ENCODE assay signal across 24 cellular contexts in the genomic region with DNA sequence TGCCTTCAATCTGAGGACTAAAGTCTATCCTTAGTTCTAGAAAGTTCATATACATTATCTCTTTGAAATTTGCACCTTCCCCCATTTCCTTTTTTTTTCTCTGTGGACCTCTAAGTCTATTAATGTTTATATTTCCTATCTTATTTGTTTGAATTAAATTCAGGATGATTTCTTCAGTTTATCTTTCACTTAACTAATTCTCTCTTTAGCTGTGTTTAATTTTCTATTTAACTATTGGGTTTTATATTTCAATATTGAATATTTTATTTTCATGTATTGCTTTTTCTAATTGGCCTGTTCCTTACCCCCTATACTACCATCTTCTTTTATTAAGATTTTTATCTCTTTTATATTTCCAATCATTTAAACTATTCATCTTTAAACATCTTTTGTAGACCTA. TPM values are rescaled to one million over a fixed set of nuclear protein-coding genes. Genes with fewer than 3 reads are reported as not detected.
DNase-seq lines count a peak whose midpoint lies in the region; ATAC-seq and TF ChIP-seq lines count a peak whose summit lies in the region.
"Had no signal": no experiment of that assay in that cellular context is flagged by ENCODE, and none has a peak within 500 bp of the region (broad histone marks: within the 10 kb centered on the region; RNA-seq: fewer than 3 reads in every experiment).

No MANE protein-coding gene starts in this region.

- intact Hi-C loops in Caco-2 (cut with micrococcal nuclease; ENCODE audit: unreplicated experiment) (no loop called here), tibial artery (cut with DNase I; ENCODE audit: low total_unique reads) (no loop called here), Right ventricle myocardium inferior (cut with DNase I) (no loop called here)

- H3K4me3 ChIP-seq in Caco-2 (ENCODE audit: low read depth, low read length) (no peak overlapping the region), tibial artery (no peak overlapping the region)
- H3K4me3 ChIP-seq: BLaER1, MG63 had no signal

- DNase-seq in Caco-2 (no peak), T-helper 17 cell (no peak), epithelial cell of prostate (ENCODE audit: low read depth, low spot score) (no peak), tibial artery (no peak), Right ventricle myocardium inferior (ENCODE audit: missing footprints) (no peak)
- DNase-seq: CD4-positive, CD25-positive, alpha-beta regulatory T cell; COR-L47; DMS79; EL; MG63; NCI-H1048; NCI-H1417; NCI-H1694 treated with DMSO at 0.1 percent for 48 hours; NCI-H2081; NCI-H2171; NCI-H226; NCI-H510A; NCI-H69; RPMI8226; SHP77 treated with DMSO at 0.1 percent for 48 hours; SW 1271 had no signal

- H3K27me3 Mint-ChIP-seq in Caco-2 (ENCODE audit: insufficient read depth, unreplicated experiment) (no peaks in the 10 kb centered on the region), T-helper 17 cell (no peaks in the 10 kb centered on the region)

- H3K27ac Mint-ChIP-seq in Caco-2 (ENCODE audit: unreplicated experiment) (peak overlapping the region; percentile 91), T-helper 17 cell (peak overlapping the region; percentile 86)
- H3K27ac Mint-ChIP-seq: CD4-positive, CD25-positive, alpha-beta regulatory T cell had no signal

- H3K27me3 ChIP-seq in Caco-2 (replicated peaks; ENCODE audit: control insufficient read depth, insufficient read depth, low read length) (no peaks in the 10 kb centered on the region), tibial artery (no peaks in the 10 kb centered on the region)
- H3K27me3 ChIP-seq: BLaER1, MG63 had no signal

- H3K27ac ChIP-seq in epithelial cell of prostate, result peak overlapping the region; percentile 94
- H3K27ac ChIP-seq in tibial artery, result peak overlapping the region; percentile 4 to 91
- H3K27ac ChIP-seq: BLaER1 had no signal

- H3K4me3 Mint-ChIP-seq in Caco-2 (ENCODE audit: unreplicated experiment), result no peak overlapping the region
- no peak overlapping the region for H3K4me3 Mint-ChIP-seq in T-helper 17 cell

- CTCF ChIA-PET in Caco-2 (lab: Charles Lee), result no interaction called here

- H3K9me3 ChIP-seq in Caco-2, result peaks cover 18% of the 10 kb centered on the region
- peaks cover 4% of the 10 kb centered on the region for H3K9me3 ChIP-seq in T-helper 17 cell (ENCODE audit: control insufficient read depth, low read length, poor library complexity, severe bottlenecking)
- no peaks in the 10 kb centered on the region for H3K9me3 ChIP-seq in tibial artery

- no TSS peak for BruUV-seq in Caco-2 (replicated peaks; lab: Mats Ljungman, UMichigan)

- TF ChIP-seq CTCF in Caco-2 (IDR thresholded peaks at IDR 0.05; ENCODE audit: insufficient read depth in 1 of 2, low read depth in 1 of 2, low read length in 1 of 2, severe bottlenecking in 1 of 2, unreplicated experiment in 1 of 2), result no peak
- no peak for TF ChIP-seq CTCF in tibial artery (IDR thresholded peaks at IDR 0.05)

- peaks cover 80% of the 10 kb centered on the region for H3K4me1 Mint-ChIP-seq in Caco-2 (ENCODE audit: low read depth, unreplicated experiment)
- H3K4me1 Mint-ChIP-seq in T-helper 17 cell, result peaks cover 69% of the 10 kb centered on the region

- ATAC-seq in T-helper 17 cell, result no peak
- ATAC-seq in Right ventricle myocardium inferior, result no peak
- no peak for ATAC-seq in HG02981 (IDR thresholded peaks at IDR 0.05; ENCODE audit: unreplicated experiment)
- ATAC-seq in GM21360 (IDR thresholded peaks at IDR 0.05; ENCODE audit: unreplicated experiment), result no peak

- H3K36me3 Mint-ChIP-seq in Caco-2 (ENCODE audit: insufficient read depth, unreplicated experiment), result peaks cover 67% of the 10 kb centered on the region
- no peaks in the 10 kb centered on the region for H3K36me3 Mint-ChIP-seq in T-helper 17 cell (ENCODE audit: low read depth)

- POLR2A ChIA-PET in Caco-2 (lab: Charles Lee), result no interaction called here

- H3K36me3 ChIP-seq in Caco-2 (ENCODE audit: control insufficient read depth, insufficient read depth, low read length), result peaks cover 5% of the 10 kb centered on the region
- no peaks in the 10 kb centered on the region for H3K36me3 ChIP-seq in tibial artery
- H3K36me3 ChIP-seq: BLaER1 had no signal

- H3K9me3 Mint-ChIP-seq in Caco-2 (ENCODE audit: unreplicated experiment), result peaks cover 20% of the 10 kb centered on the region

- H3K4me1 ChIP-seq in Caco-2, result peaks cover 49% of the 10 kb centered on the region
- H3K4me1 ChIP-seq in tibial artery, result peaks cover under 1 to 87% (median 65%) of the 10 kb centered on the region in 4 donors

RNA-seq across cellular contexts. Expression of a gene that starts 9.5 kb away (rescaled TPM):
- 85.9 and 90.8 TPM in 2 replicates for total RNA-seq in Caco-2 (2022)
- 10 to 100 TPM; 61.4 to 65.5 TPM for total RNA-seq in T-helper 17 cell
- 19.6 TPM for total RNA-seq in Right ventricle myocardium inferior
